20 cellular contexts compared by ENCODE assay signal in genomic region chr9:4393806-4394523, GRCh38.
"Had no signal": no experiment of that assay in that cellular context is flagged by ENCODE, and none has a peak within 500 bp of the region (broad histone marks: within the 10 kb centered on the region; RNA-seq: fewer than 3 reads in every experiment).

No MANE protein-coding gene starts in this region.

- H3K36me3 ChIP-seq: tibial nerve had no signal

- FAIRE-seq: bronchial epithelial cell had no signal

- H3K79me2 ChIP-seq: hepatocyte had no signal

- H3K9me3 ChIP-seq: tibial nerve had no signal

- H3K27me3 ChIP-seq: hepatocyte, tibial nerve had no signal

- H3K27ac ChIP-seq: hepatocyte, tibial nerve had no signal

- H3K4me1 ChIP-seq: tibial nerve had no signal

- H2AFZ ChIP-seq: hepatocyte had no signal

- H3K4me3 ChIP-seq: hepatocyte, tibial nerve had no signal

- H3K4me2 ChIP-seq: hepatocyte had no signal

- DNase-seq: activated B cell treated with CpG ODN at 0.5 μM for 24 hours; activated CD4-positive, alpha-beta T cell treated with anti-CD3 and anti-CD28 coated beads, Interleukin-2, amount 50 U/mL, for 1 hour; activated CD8-positive, alpha-beta T cell treated with anti-CD3 and anti-CD28 coated beads for 36 hours; activated T-cell treated with anti-CD3 and anti-CD28 coated beads, Interleukin-2, amount 50 U/mL, for 4 hours; anterior cingulate cortex; cortex of kidney; foreskin melanocyte; glutamatergic neuron; islet precursor cell; left cardiac atrium; naive B cell; nephron progenitor cell; right cardiac atrium; stimulated activated CD4-positive, alpha-beta T cell treated with anti-CD3 and anti-CD28 coated beads, Interleukin-2, amount 100 ng/mL, for 48 hours; stimulated activated naive CD4-positive, alpha-beta T cell treated with Interleukin-2 at 50 U/mL for 16 hours; T-helper 17 cell; T1000 had no signal
